ENCODE assay signal across 8 cellular contexts in genomic region chr3:48473617-48473952, GRCh38. TPM values are rescaled to one million over a fixed set of nuclear protein-coding genes. Genes with fewer than 3 reads are reported as not detected.
DNase-seq lines count a peak whose midpoint lies in the region; ATAC-seq and TF ChIP-seq lines count a peak whose summit lies in the region.

No MANE protein-coding gene starts in this region.

- in situ Hi-C loops in GM23248 (cut with MboI) = no loop called here

- peak in 1 of 6 experiments; percentile 1 for TF ChIP-seq CTCF in Peyer's patch (IDR thresholded peaks at IDR 0.05)
- TF ChIP-seq CTCF in esophagus squamous epithelium (IDR thresholded peaks at IDR 0.05) = no peak
- TF ChIP-seq CTCF in sigmoid colon (IDR thresholded peaks at IDR 0.05) = no peak

- peak overlapping the region; percentile 77 for H2AFZ ChIP-seq in GM23248

- no peaks in the 10 kb centered on the region for H3K9me2 ChIP-seq in GM23248 (ENCODE audit: insufficient read depth)

- H3K27ac ChIP-seq in GM23248 = peak overlapping the region; percentile 93
- H3K27ac ChIP-seq in Peyer's patch = peak overlapping the region; percentile 90 to 96 (median 95)
- peak overlapping the region; percentile 93 to 99 (median 98) for H3K27ac ChIP-seq in esophagus squamous epithelium
- peak overlapping the region; percentile 92 to 98 (median 95) for H3K27ac ChIP-seq in sigmoid colon

- H3K27me3 ChIP-seq in GM23248 (replicated peaks; ENCODE audit: insufficient read depth) (no peaks in the 10 kb centered on the region), Peyer's patch (no peaks in the 10 kb centered on the region), esophagus squamous epithelium (no peaks in the 10 kb centered on the region), sigmoid colon (no peaks in the 10 kb centered on the region)

- H3K9me3 ChIP-seq in GM23248 (ENCODE audit: low read depth) (no peaks in the 10 kb centered on the region), Peyer's patch (no peaks in the 10 kb centered on the region), esophagus squamous epithelium (no peaks in the 10 kb centered on the region), sigmoid colon (no peaks in the 10 kb centered on the region)

- 48 to 59% methylated on average over 5 of the region's 5 CpGs for WGBS in GM23248 (ENCODE audit: low coverage in 1 of 2, low lambda C conversion rate in 2 of 2, missing lambda C conversion rate in 2 of 2), 2 experiments
- WGBS in esophagus squamous epithelium, 2 donors = 63 to 67% methylated on average over 5 of the region's 5 CpGs
- WGBS in sigmoid colon, 2 donors = 49 to 80% methylated on average over 5 of the region's 5 CpGs

- H3F3A ChIP-seq in GM23248 (ENCODE audit: insufficient read depth) = peaks cover 8% of the 10 kb centered on the region; the same call in 1 of the 2 replicates

- no peak overlapping the region for H3K4me3 ChIP-seq in GM23248
- H3K4me3 ChIP-seq in Peyer's patch = no peak overlapping the region
- peak overlapping the region in 1 of 4 donors; percentile 76 for H3K4me3 ChIP-seq in esophagus squamous epithelium
- H3K4me3 ChIP-seq in sigmoid colon = peak overlapping the region in 2 of 4 donors; percentile 63 to 85

- TF ChIP-seq POLR2A in Peyer's patch (IDR thresholded peaks at IDR 0.05) = no peak
- no peak for TF ChIP-seq POLR2A in esophagus squamous epithelium (IDR thresholded peaks at IDR 0.05)
- no peak for TF ChIP-seq POLR2A in sigmoid colon (IDR thresholded peaks at IDR 0.05)

- H3K36me3 ChIP-seq in GM23248 (ENCODE audit: low read depth) = no peaks in the 10 kb centered on the region; the same call in 1 of the 2 replicates
- H3K36me3 ChIP-seq in Peyer's patch = peaks cover 0 to 7% (median 0%) of the 10 kb centered on the region in 3 donors
- peaks cover 7 to 56% (median 15%) of the 10 kb centered on the region in 3 donors for H3K36me3 ChIP-seq in esophagus squamous epithelium
- peaks cover 4 to 21% (median 7%) of the 10 kb centered on the region in 4 donors for H3K36me3 ChIP-seq in sigmoid colon

- no peak for ATAC-seq in HG02588 (IDR thresholded peaks at IDR 0.05; ENCODE audit: unreplicated experiment)

- intact Hi-C loops in esophagus squamous epithelium (cut with DNase I) = no loop called here
- intact Hi-C loops in sigmoid colon (cut with DNase I) = no loop called here

- no peaks in the 10 kb centered on the region for H4K20me1 ChIP-seq in GM23248 (ENCODE audit: insufficient read depth)

- peaks cover 11% of the 10 kb centered on the region; the same call in 1 of the 2 replicates for H3K4me1 ChIP-seq in GM23248 (ENCODE audit: insufficient read depth)
- H3K4me1 ChIP-seq in Peyer's patch = peaks cover 0 to 38% (median 25%) of the 10 kb centered on the region in 4 donors
- H3K4me1 ChIP-seq in esophagus squamous epithelium = peaks cover 38 to 86% (median 52%) of the 10 kb centered on the region in 3 donors
- peaks cover 0 to 47% (median 43%) of the 10 kb centered on the region in 4 donors for H3K4me1 ChIP-seq in sigmoid colon

- H3K79me2 ChIP-seq in GM23248 (ENCODE audit: insufficient read depth) = peaks cover 41% of the 10 kb centered on the region

- no peak overlapping the region for H3K4me2 ChIP-seq in GM23248 (ENCODE audit: unreplicated experiment)

- H3K9ac ChIP-seq in GM23248 = peak overlapping the region; percentile 92

- DNase-seq in GM23248 (no peak), Peyer's patch (no peak), esophagus squamous epithelium (lab: John Stamatoyannopoulos, UW) (no peak), sigmoid colon (peak; percentile 49), ecto neural progenitor cell (ENCODE audit: low spot score) (no peak), putamen (ENCODE audit: low spot score) (no peak)
- no peak for DNase-seq in stimulated activated CD4-positive, alpha-beta T cell treated with anti-CD3 and anti-CD28 coated beads, Interleukin-4, amount 100 ng/mL, for 4 hours

- TF ChIP-seq EP300 in sigmoid colon (IDR thresholded peaks at IDR 0.05) = no peak

RNA-seq across cellular contexts. Expression of gene ATRIP, which starts 27.0 kb away (rescaled TPM):
- 8.4 and 9.5 TPM in 2 replicates for total RNA-seq in GM23248 (2014; rRNA removed; shearing (Covaris generic))
- polyA plus RNA-seq in GM23248 (2016; fragmentation: Nextera tagmentation; extraction: Ambion mirVana) (4.2 and 4.6 TPM in 2 replicates), sigmoid colon (1 to 10 TPM; 1.8 to 6.2 (median 2.4) TPM)
- total RNA-seq in Peyer's patch (10 to 100 TPM in 1 of 4 donors, 1 to 10 TPM in 3; 2.6 to 13.2 (median 6.0) TPM), esophagus squamous epithelium (1 to 10 TPM; 4.8 to 8.9 (median 7.1) TPM), sigmoid colon (1 to 10 TPM; 3.4 to 9.4 (median 5.2) TPM)

RNA-seq across cellular contexts. Expression of gene SHISA5, which starts 30.4 kb away (rescaled TPM):
- 153 and 154 TPM in 2 replicates for total RNA-seq in GM23248 (2014; rRNA removed; shearing (Covaris generic))
- polyA plus RNA-seq in GM23248 (2016; fragmentation: Nextera tagmentation; extraction: Ambion mirVana) (215 and 223 TPM in 2 replicates), sigmoid colon (100 to 1,000 TPM in 1 of 3 donors, 10 to 100 TPM in 2; 57.7 to 142 (median 60.1) TPM)
- total RNA-seq in Peyer's patch (100 to 1,000 TPM in 3 of 4 donors, 10 to 100 TPM in 1; 60.2 to 149 (median 110) TPM), esophagus squamous epithelium (100 to 1,000 TPM in 2 of 4 donors, 10 to 100 TPM in 2; 71.8 to 138 (median 115) TPM), sigmoid colon (10 to 100 TPM; 62.0 to 88.9 (median 74.7) TPM)

RNA-seq across cellular contexts. Expression of gene TMA7, which starts 33.5 kb away (rescaled TPM):
- total RNA-seq in GM23248 (2014; rRNA removed; shearing (Covaris generic)) = 150 and 244 TPM in 2 replicates
- polyA plus RNA-seq in GM23248 (2016; fragmentation: Nextera tagmentation; extraction: Ambion mirVana) (535 and 552 TPM in 2 replicates), sigmoid colon (100 to 1,000 TPM; 419 to 762 (median 624) TPM)
- total RNA-seq in Peyer's patch (100 to 1,000 TPM; 142 to 246 (median 153) TPM), esophagus squamous epithelium (100 to 1,000 TPM; 293 to 431 (median 357) TPM), sigmoid colon (100 to 1,000 TPM; 146 to 352 (median 244) TPM)

RNA-seq across cellular contexts. Expression of gene CCDC51, which starts 33.7 kb away (rescaled TPM):
- 10.1 and 10.6 TPM in 2 replicates for total RNA-seq in GM23248 (2014; rRNA removed; shearing (Covaris generic))
- polyA plus RNA-seq in GM23248 (2016; fragmentation: Nextera tagmentation; extraction: Ambion mirVana) (14.0 and 14.9 TPM in 2 replicates), sigmoid colon (10 to 100 TPM; 12.7 to 21.6 (median 18.6) TPM)
- total RNA-seq in Peyer's patch (10 to 100 TPM in 1 of 4 donors, 1 to 10 TPM in 3; 7.4 to 13.1 (median 9.1) TPM), esophagus squamous epithelium (10 to 100 TPM; 15.1 to 31.3 (median 18.2) TPM), sigmoid colon (10 to 100 TPM in 3 of 4 donors, 1 to 10 TPM in 1; 9.4 to 22.5 (median 13.1) TPM)

RNA-seq across cellular contexts. Expression of gene PLXNB1, which starts 43.7 kb away (rescaled TPM):
- 5.5 and 8.0 TPM in 2 replicates for total RNA-seq in GM23248 (2014; rRNA removed; shearing (Covaris generic))
- 3.3 and 4.9 TPM in 2 replicates for polyA plus RNA-seq in GM23248 (2016; fragmentation: Nextera tagmentation; extraction: Ambion mirVana)
- total RNA-seq in Peyer's patch = 100 to 1,000 TPM; 150 to 455 (median 312) TPM
- 100 to 1,000 TPM in 3 of 4 donors, 10 to 100 TPM in 1; 57.7 to 215 (median 128) TPM for total RNA-seq in esophagus squamous epithelium
- 100 to 1,000 TPM in 1 of 4 donors, 10 to 100 TPM in 3; 59.9 to 162 (median 79.7) TPM for total RNA-seq in sigmoid colon
- 10 to 100 TPM; 10.2 to 88.0 (median 10.4) TPM for polyA plus RNA-seq in sigmoid colon
